11 cellular contexts compared by ENCODE assay signal in the genomic region with DNA sequence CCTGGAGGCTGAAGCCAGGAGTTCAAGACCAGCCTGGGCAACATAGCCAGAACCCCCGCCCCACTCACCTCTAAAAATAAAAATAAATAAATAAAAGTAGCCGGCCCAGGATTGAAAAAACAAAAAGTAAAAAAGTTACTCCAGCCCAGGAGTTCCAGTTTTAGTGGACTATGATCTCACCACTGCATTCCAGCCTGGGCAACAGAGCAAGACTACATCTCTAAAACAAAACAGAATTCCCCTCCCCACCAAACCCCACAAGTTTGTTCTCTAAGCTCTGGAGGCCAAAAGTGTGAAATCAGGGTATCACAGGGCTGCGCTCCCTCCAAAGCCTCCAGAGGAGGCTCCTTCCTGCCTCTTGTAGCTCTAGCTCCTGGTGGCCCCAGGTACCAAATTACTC. TPM values are rescaled to one million over a fixed set of nuclear protein-coding genes. Genes with fewer than 3 reads are reported as not detected.
DNase-seq lines count a peak whose midpoint lies in the region; ATAC-seq and TF ChIP-seq lines count a peak whose summit lies in the region.
"Had no signal": no experiment of that assay in that cellular context is flagged by ENCODE, and none has a peak within 500 bp of the region (broad histone marks: within the 10 kb centered on the region; RNA-seq: fewer than 3 reads in every experiment).

No MANE protein-coding gene starts in this region.

- no peak overlapping the region for H3K9ac ChIP-seq in mesenchymal stem cell (ENCODE audit: low read length)

- H3K9me2 ChIP-seq in DOHH2 (replicated peaks; ENCODE audit: control insufficient read depth, low read length): no peaks in the 10 kb centered on the region

- H3K27me3 ChIP-seq in DOHH2 (ENCODE audit: control insufficient read depth, low read length) (no peaks in the 10 kb centered on the region), mesenchymal stem cell (ENCODE audit: control insufficient read depth in 1 of 2, insufficient read depth in 1 of 2, low read length in 2 of 2) (no peaks in the 10 kb centered on the region)

- POLR2A ChIA-PET in AG04449 (lab: Yijun Ruan, JAX): interaction anchor here (1.4 kb wide), 1 partner anchor 35 kb away, joined by 3 read pairs; the partner anchor contains the start of gene ING5
- POLR2A ChIA-PET in activated CD8-positive, alpha-beta T cell treated with anti-CD3 and anti-CD28 coated beads, Interleukin-2, amount 10 ng/mL, durations not matched to agents 7 days and 5 days (lab: Charles Lee): interaction anchor here (0.7 to 1.0 kb wide), 4 partner anchors 10 to 138 kb away, joined by 3 read pairs; partner anchors contain the start of gene ING5
- POLR2A ChIA-PET in GM10248 (lab: Yijun Ruan, JAX): no interaction called here

- no peak overlapping the region for H4K8ac ChIP-seq in mesenchymal stem cell (ENCODE audit: low read length)

- peaks cover 66% of the 10 kb centered on the region for H3K79me2 ChIP-seq in DOHH2 (ENCODE audit: control insufficient read depth, low read length)

- peaks cover 25% of the 10 kb centered on the region for H3K79me1 ChIP-seq in mesenchymal stem cell (replicated peaks; ENCODE audit: low read length, poor library complexity, severe bottlenecking)

- H3K27ac ChIP-seq in DOHH2 (ENCODE audit: low read depth, low read length): no peak overlapping the region
- peak overlapping the region; percentile 28 for H3K27ac ChIP-seq in mesenchymal stem cell (ENCODE audit: low read length, poor library complexity, severe bottlenecking)

- H3K4me3 ChIP-seq in AG04449 (ENCODE audit: low read depth, low read length) (0 out of 2 replicates have a peak overlapping the region, but pooled peaks have one; percentile 12), DOHH2 (ENCODE audit: low read length) (no peak overlapping the region; the same call in 1 of the 2 replicates), mesenchymal stem cell (ENCODE audit: insufficient read depth in 1 of 2, low read depth in 1 of 2, low read length in 2 of 2) (peak overlapping the region in 1 of 2 experiments; percentile 93)

- no peaks in the 10 kb centered on the region for H3K27me3 Mint-ChIP-seq in activated CD8-positive, alpha-beta T cell treated with anti-CD3 and anti-CD28 coated beads, Interleukin-2, amount 10 ng/mL, durations not matched to agents 7 days and 5 days (ENCODE audit: low read depth)

- H3K23ac ChIP-seq in mesenchymal stem cell (ENCODE audit: low read length in 2 of 2): no peak overlapping the region

- H3K9me3 Mint-ChIP-seq in activated CD8-positive, alpha-beta T cell treated with anti-CD3 and anti-CD28 coated beads, Interleukin-2, amount 10 ng/mL, durations not matched to agents 7 days and 5 days (ENCODE audit: insufficient read depth): no peaks in the 10 kb centered on the region

- no peak overlapping the region for H2BK5ac ChIP-seq in mesenchymal stem cell (ENCODE audit: low read depth, low read length, poor library complexity, severe bottlenecking)

- DNase-seq in AG04449 (ENCODE audit: low read depth, low spot score): no peak
- DNase-seq in activated CD8-positive, alpha-beta T cell treated with anti-CD3 and anti-CD28 coated beads, Interleukin-2, amount 10 ng/mL, durations not matched to agents 7 days and 5 days: no peak
- no peak for DNase-seq in mesenchymal stem cell
- no peak for DNase-seq in GM10248 (ENCODE audit: extremely low spot score)
- no peak for DNase-seq in NCI-H1436 (lab: John Stamatoyannopoulos, UW)
- DNase-seq in nucleus accumbens (lab: John Stamatoyannopoulos, UW): no peak
- DNase-seq in germinal center (ENCODE audit: low spot score): no peak
- DNase-seq: NCI-H187 treated with DMSO at 0.1 percent for 48 hours, T1000 had no signal

- no peak overlapping the region for H2AFZ ChIP-seq in mesenchymal stem cell (ENCODE audit: low read depth, low read length)

- peak overlapping the region; percentile 45 for H3K27ac Mint-ChIP-seq in activated CD8-positive, alpha-beta T cell treated with anti-CD3 and anti-CD28 coated beads, Interleukin-2, amount 10 ng/mL, durations not matched to agents 7 days and 5 days

- H4K91ac ChIP-seq in mesenchymal stem cell (ENCODE audit: low read length): no peak overlapping the region

- H2BK12ac ChIP-seq in mesenchymal stem cell (ENCODE audit: low read length in 2 of 2): no peak overlapping the region

- H3K4me1 Mint-ChIP-seq in activated CD8-positive, alpha-beta T cell treated with anti-CD3 and anti-CD28 coated beads, Interleukin-2, amount 10 ng/mL, durations not matched to agents 7 days and 5 days (ENCODE audit: low read depth): peaks cover 59% of the 10 kb centered on the region

- no peak overlapping the region for H3K4ac ChIP-seq in mesenchymal stem cell (ENCODE audit: low read depth in 1 of 2, low read length in 2 of 2)

- no peak overlapping the region for H2BK120ac ChIP-seq in mesenchymal stem cell (ENCODE audit: low read depth, low read length)

- H3K36me3 ChIP-seq in DOHH2 (ENCODE audit: control insufficient read depth, low read length) (peaks cover 53% of the 10 kb centered on the region), mesenchymal stem cell (ENCODE audit: control insufficient read depth in 1 of 2, insufficient read depth in 2 of 2, low read depth in 1 of 2, low read length in 2 of 2) (peaks cover 19 to 21% of the 10 kb centered on the region in 2 experiments)

- no peak overlapping the region for H2BK15ac ChIP-seq in mesenchymal stem cell (ENCODE audit: low read depth, poor library complexity, severe bottlenecking)

- CTCF ChIA-PET in AG04449 (lab: Yijun Ruan, JAX): no interaction called here
- CTCF ChIA-PET in activated CD8-positive, alpha-beta T cell treated with anti-CD3 and anti-CD28 coated beads, Interleukin-2, amount 10 ng/mL, durations not matched to agents 7 days and 5 days (lab: Charles Lee): no interaction called here
- CTCF ChIA-PET in GM10248 (lab: Yijun Ruan, JAX): interaction anchor here (1.0 kb wide), 1 partner anchor 142 kb away, joined by 3 read pairs; no protein-coding TSS in a partner anchor

- H4K20me1 ChIP-seq in DOHH2 (ENCODE audit: control insufficient read depth, insufficient read depth, low read depth, low read length): peaks cover 2% of the 10 kb centered on the region; the same call in 1 of the 2 replicates

- H3K4me2 ChIP-seq in DOHH2 (ENCODE audit: low read length) (peak overlapping the region; percentile 94), mesenchymal stem cell (ENCODE audit: low read length, poor library complexity, severe bottlenecking) (no peak overlapping the region)

- peaks cover 10% of the 10 kb centered on the region for H3K36me3 Mint-ChIP-seq in activated CD8-positive, alpha-beta T cell treated with anti-CD3 and anti-CD28 coated beads, Interleukin-2, amount 10 ng/mL, durations not matched to agents 7 days and 5 days (ENCODE audit: low read depth)

- no peak overlapping the region for H3K14ac ChIP-seq in mesenchymal stem cell (ENCODE audit: low read length in 2 of 2)

- no peak overlapping the region for H2AK5ac ChIP-seq in mesenchymal stem cell (ENCODE audit: low read length, severe bottlenecking)

- 93% methylated on average over 3 of the region's 3 CpGs for WGBS in mesenchymal stem cell

- no peak for ATAC-seq in activated CD8-positive, alpha-beta T cell treated with anti-CD3 and anti-CD28 coated beads, Interleukin-2, amount 10 ng/mL, durations not matched to agents 7 days and 5 days

- H3K18ac ChIP-seq in mesenchymal stem cell (ENCODE audit: low read depth in 1 of 2, low read length in 2 of 2): no peak overlapping the region

- H3F3A ChIP-seq in DOHH2 (ENCODE audit: control insufficient read depth, insufficient read depth): no peaks in the 10 kb centered on the region

- H3K4me3 Mint-ChIP-seq in activated CD8-positive, alpha-beta T cell treated with anti-CD3 and anti-CD28 coated beads, Interleukin-2, amount 10 ng/mL, durations not matched to agents 7 days and 5 days: peak overlapping the region; percentile 82

- H3K4me1 ChIP-seq in DOHH2 (ENCODE audit: control insufficient read depth, low read length): peaks cover 16% of the 10 kb centered on the region
- peaks cover 30% of the 10 kb centered on the region for H3K4me1 ChIP-seq in mesenchymal stem cell (ENCODE audit: control insufficient read depth, insufficient read depth, low read depth, low read length)

- no peak for TF ChIP-seq CTCF in AG04449 (IDR thresholded peaks at IDR 0.05; ENCODE audit: insufficient read depth, low read length, missing control alignments)
- TF ChIP-seq CTCF in DOHH2 (IDR thresholded peaks at IDR 0.05; ENCODE audit: low read depth, low read length, poor library complexity, severe bottlenecking): no peak
- TF ChIP-seq CTCF in GM10248 (IDR thresholded peaks at IDR 0.05; ENCODE audit: control extremely low read depth, extremely low read depth, low read depth, missing control alignments): no peak

- H3K9me3 ChIP-seq in DOHH2 (ENCODE audit: control insufficient read depth, insufficient read depth, low read length) (no peaks in the 10 kb centered on the region), mesenchymal stem cell (ENCODE audit: control insufficient read depth, low read length) (no peaks in the 10 kb centered on the region)

RNA-seq across cellular contexts. Expression of gene D2HGDH, which starts 1.7 kb away (rescaled TPM):
- 10 to 100 TPM; 26.3 to 28.0 TPM for total RNA-seq in activated CD8-positive, alpha-beta T cell treated with anti-CD3 and anti-CD28 coated beads, Interleukin-2, amount 10 ng/mL, durations not matched to agents 7 days and 5 days
- 5.7 TPM for polyA plus RNA-seq in mesenchymal stem cell (2013, experiment 1 of 2)
- 5.3 TPM for polyA plus RNA-seq in mesenchymal stem cell (2013, experiment 2 of 2)

RNA-seq across cellular contexts. Expression of gene ING5, which starts 34.3 kb away (rescaled TPM):
- 10 to 100 TPM; 36.7 to 38.5 TPM for total RNA-seq in activated CD8-positive, alpha-beta T cell treated with anti-CD3 and anti-CD28 coated beads, Interleukin-2, amount 10 ng/mL, durations not matched to agents 7 days and 5 days
- 11.3 TPM for polyA plus RNA-seq in mesenchymal stem cell (2013, experiment 1 of 2)
- 11.4 TPM for polyA plus RNA-seq in mesenchymal stem cell (2013, experiment 2 of 2)

RNA-seq across cellular contexts. Expression of gene GAL3ST2, which starts 40.5 kb away (rescaled TPM):
- under 1 TPM; 0.34 TPM for total RNA-seq in activated CD8-positive, alpha-beta T cell treated with anti-CD3 and anti-CD28 coated beads, Interleukin-2, amount 10 ng/mL, durations not matched to agents 7 days and 5 days
- polyA plus RNA-seq in mesenchymal stem cell (2013, experiment 1 of 2): 0.06 TPM
- 0.07 TPM for polyA plus RNA-seq in mesenchymal stem cell (2013, experiment 2 of 2)
- total RNA-seq: IMR-90 had no signal

RNA-seq across cellular contexts. Expression of gene DTYMK, which starts 49.5 kb away (rescaled TPM):
- 100 to 1,000 TPM; 101 to 103 TPM for total RNA-seq in activated CD8-positive, alpha-beta T cell treated with anti-CD3 and anti-CD28 coated beads, Interleukin-2, amount 10 ng/mL, durations not matched to agents 7 days and 5 days
- 20.3 TPM for polyA plus RNA-seq in mesenchymal stem cell (2013, experiment 1 of 2)
- 20.5 TPM for polyA plus RNA-seq in mesenchymal stem cell (2013, experiment 2 of 2)
